Comparison of ENCODE assay signal across 1 cellular context in the genomic region with DNA sequence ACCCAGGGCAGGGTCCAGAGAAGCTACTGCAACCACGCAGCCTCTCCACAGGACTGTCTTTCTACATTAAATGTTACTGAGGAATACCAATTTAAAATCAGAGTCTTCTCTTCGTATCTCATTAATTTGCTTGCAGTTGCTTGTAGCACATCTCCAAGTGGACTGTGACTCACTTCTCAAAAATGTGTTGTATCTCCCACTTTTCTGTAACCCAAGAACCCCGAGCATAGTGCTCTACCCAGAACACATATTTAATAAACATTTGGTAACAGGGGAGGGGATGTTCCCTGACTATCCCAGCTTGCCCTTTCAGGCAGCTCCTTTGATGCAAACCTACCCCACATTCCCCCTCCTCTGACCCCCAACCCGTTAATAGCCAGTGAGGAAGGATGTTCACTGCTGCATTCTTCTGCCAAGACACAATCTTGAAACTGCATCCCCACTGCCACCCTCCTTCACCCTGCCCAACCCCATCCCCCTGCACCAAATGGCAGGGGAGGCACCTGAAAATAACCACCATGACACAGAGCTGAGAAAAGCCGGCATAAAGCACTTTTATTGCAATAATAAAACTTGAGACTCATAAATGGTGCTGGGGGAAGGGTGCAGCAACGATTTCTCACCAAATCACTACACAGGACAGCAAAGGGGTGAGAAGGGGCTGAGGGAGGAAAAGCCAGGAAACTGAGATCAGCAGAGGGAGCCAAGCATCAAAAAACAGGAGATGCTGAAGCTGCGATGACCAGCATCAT.
TF ChIP-seq lines count a peak whose summit lies in the region.

No MANE protein-coding gene starts in this region.

TF ChIP-seq in IMR-90, 13 proteins besides CTCF, POLR2A, EP300 and RAD21:
- TF ChIP-seq, protein P1, sequence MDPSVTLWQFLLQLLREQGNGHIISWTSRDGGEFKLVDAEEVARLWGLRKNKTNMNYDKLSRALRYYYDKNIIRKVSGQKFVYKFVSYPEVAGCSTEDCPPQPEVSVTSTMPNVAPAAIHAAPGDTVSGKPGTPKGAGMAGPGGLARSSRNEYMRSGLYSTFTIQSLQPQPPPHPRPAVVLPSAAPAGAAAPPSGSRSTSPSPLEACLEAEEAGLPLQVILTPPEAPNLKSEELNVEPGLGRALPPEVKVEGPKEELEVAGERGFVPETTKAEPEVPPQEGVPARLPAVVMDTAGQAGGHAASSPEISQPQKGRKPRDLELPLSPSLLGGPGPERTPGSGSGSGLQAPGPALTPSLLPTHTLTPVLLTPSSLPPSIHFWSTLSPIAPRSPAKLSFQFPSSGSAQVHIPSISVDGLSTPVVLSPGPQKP (IDR thresholded peaks at IDR 0.05; ENCODE audit: borderline replicate concordance, low read depth, low read length) = no peak
- TF ChIP-seq MAFK (IDR thresholded peaks at IDR 0.05; ENCODE audit: low read depth, low read length) = no peak
- no peak for TF ChIP-seq NFE2L2 (IDR thresholded peaks at IDR 0.05; ENCODE audit: low read depth, low read length)
- no peak for TF ChIP-seq MXI1 (IDR thresholded peaks at IDR 0.05; ENCODE audit: borderline replicate concordance, low read depth, low read length)
- TF ChIP-seq CHD1 (IDR thresholded peaks at IDR 0.05; ENCODE audit: low read depth, low read length) = no peak
- no peak for TF ChIP-seq SMC3 (IDR thresholded peaks at IDR 0.05; ENCODE audit: low read depth, low read length)
- no peak for TF ChIP-seq MAZ (IDR thresholded peaks at IDR 0.05; ENCODE audit: borderline replicate concordance, low read depth, low read length)
